ENCODE assay signal across 8 cellular contexts in the genomic region with DNA sequence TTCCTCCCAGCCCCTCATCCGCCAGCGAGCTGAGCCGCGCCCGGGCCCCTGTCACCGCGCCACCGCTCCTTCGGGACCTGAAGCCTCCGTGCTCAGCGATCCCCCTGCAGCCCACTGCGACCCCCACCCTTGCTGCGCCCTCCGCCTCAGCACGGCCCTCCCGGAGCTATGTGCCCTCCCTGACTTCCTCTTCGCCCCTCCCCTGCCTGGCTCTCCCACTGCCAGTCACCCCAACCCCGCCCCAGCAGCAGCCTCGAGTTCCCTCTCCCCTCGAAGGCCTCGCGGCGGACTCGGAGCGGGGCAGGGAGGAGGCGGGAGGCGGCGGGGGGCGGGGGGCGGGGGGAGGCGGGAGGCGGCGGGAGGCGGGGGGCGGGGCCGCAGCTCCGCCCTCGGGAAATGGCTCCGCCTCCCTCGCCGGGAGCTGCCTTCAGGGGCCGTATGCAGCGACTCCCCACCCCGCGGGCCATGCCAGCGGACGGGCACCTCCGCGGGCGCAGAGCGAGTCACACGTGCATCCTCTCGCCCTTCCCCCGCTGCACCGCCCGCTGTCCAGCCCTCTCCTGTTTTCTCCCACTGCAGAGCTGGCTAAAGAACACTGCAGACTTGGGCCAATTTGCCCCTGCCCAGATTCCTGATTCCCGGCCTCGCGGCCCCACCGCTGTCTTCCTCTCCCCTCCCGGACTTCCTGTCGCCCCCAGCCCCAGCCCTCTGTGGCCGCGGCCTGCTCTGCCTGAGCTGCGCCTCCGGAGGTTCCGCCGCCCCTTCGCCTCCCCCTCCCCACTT. TPM values are rescaled to one million over a fixed set of nuclear protein-coding genes. Genes with fewer than 3 reads are reported as not detected.
A peak's percentile ranks its signal among the peaks of the same experiment; 100 is the strongest.
DNase-seq lines count a peak whose midpoint lies in the region.

No MANE protein-coding gene starts in this region.

- DNase-seq in AG20443 (ENCODE audit: low spot score), result peak; percentile 96
- DNase-seq in GM19238 (ENCODE audit: insufficient read length, low spot score), result peak; percentile 89
- peak; percentile 97 for DNase-seq in HT1080 (ENCODE audit: low read depth)
- peak; percentile 98 for DNase-seq in NOMO-1 treated with dmso at 0.1 percent for 144 hours (lab: John Stamatoyannopoulos, UW; ENCODE audit: unreplicated experiment)
- peak; percentile 78 for DNase-seq in activated CD8-positive, alpha-beta memory T cell treated with anti-CD3 and anti-CD28 coated beads, Interleukin-2, amount 50 U/mL, for 4 hours
- DNase-seq in epidermal melanocyte (ENCODE audit: insufficient read length, low spot score), result peak; percentile 62
- peak; percentile 65 for DNase-seq in middle frontal gyrus (ENCODE audit: extremely low spot score, low spot score)
- DNase-seq in stimulated activated CD8-positive, alpha-beta memory T cell treated with anti-CD3 and anti-CD28 coated beads, Interleukin-15, amount 100 ng/mL, for 4 hours (ENCODE audit: low read depth in 2 of 2), result peak; percentile 67 to 69

RNA-seq across cellular contexts. Expression of gene ADIPOR2, which starts 29.1 kb away (rescaled TPM):
- total RNA-seq in HT1080 (2014; rRNA removed; shearing (Covaris generic)), result 34.5 and 42.7 TPM in 2 replicates
- polyA plus RNA-seq in HT1080 (2015; cell fraction: cytosol; rRNA removed), result 44.4 and 48.7 TPM in 2 replicates
- polyA plus RNA-seq in HT1080 (2015; cell fraction: nucleus; rRNA removed), result 29.0 and 30.4 TPM in 2 replicates

RNA-seq across cellular contexts. Expression of gene WNT5B, which starts 32.7 kb away (rescaled TPM):
- total RNA-seq in HT1080 (2014; rRNA removed; shearing (Covaris generic)), result 29.2 and 31.4 TPM in 2 replicates
- polyA plus RNA-seq in HT1080 (2015; cell fraction: cytosol; rRNA removed), result 1.5 and 2.0 TPM in 2 replicates
- 1.9 and 2.2 TPM in 2 replicates for polyA plus RNA-seq in HT1080 (2015; cell fraction: nucleus; rRNA removed)

Comparison
In these comparisons a context has a peak if more than half of its experiments do, and no peak if none do; other contexts are left out.
1. Peak in every context shown above with its lines: DNase-seq.